9 cellular contexts compared by ENCODE assay signal in the genomic region with DNA sequence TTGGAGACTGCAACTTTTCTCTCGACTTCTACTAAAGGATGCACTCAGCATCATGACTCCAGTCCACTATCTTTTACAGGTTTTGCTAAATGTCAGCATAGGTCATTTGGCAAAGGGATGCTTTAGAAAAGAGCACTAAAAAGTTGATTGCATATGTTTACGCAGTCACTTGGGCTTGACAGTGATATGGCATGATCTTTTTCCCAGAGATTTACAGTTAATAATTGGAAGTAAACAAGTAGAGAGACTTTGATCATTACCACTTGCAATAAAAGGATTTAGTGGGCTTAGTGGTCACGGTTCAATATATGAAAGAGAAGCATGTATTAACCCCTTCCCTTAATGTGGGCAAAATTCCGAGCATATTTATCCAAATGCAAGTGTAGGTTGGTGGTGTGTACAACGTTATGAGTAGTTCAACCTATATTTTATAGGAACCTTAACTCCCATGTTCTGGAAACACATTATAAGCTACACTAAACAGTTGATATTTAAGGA. TPM values are rescaled to one million over a fixed set of nuclear protein-coding genes. Genes with fewer than 3 reads are reported as not detected.
DNase-seq lines count a peak whose midpoint lies in the region; ATAC-seq and TF ChIP-seq lines count a peak whose summit lies in the region.
"Had no signal": no experiment of that assay in that cellular context is flagged by ENCODE, and none has a peak within 500 bp of the region (broad histone marks: within the 10 kb centered on the region; RNA-seq: fewer than 3 reads in every experiment).

No MANE protein-coding gene starts in this region.

- peak overlapping the region; percentile 82 for H3K4me3 Mint-ChIP-seq in MCF 10A (ENCODE audit: unreplicated experiment)

- H3K27me3 Mint-ChIP-seq in MCF 10A (ENCODE audit: insufficient read depth, unreplicated experiment): peaks cover 11% of the 10 kb centered on the region

- intact Hi-C loops in left cardiac atrium (cut with DNase I): no loop called here
- intact Hi-C loops in MCF 10A (cut with micrococcal nuclease): loop anchor here (10.0 kb wide), 2 partner anchors 262 to 392 kb away; a partner anchor contains a TSS
- intact Hi-C loops in aorta (cut with DNase I): loop anchor here (5.0 to 10.0 kb wide), 6 partner anchors 95 to 828 kb away; a partner anchor contains a TSS

- TSS peak; percentile 7 for BruUV-seq in MCF 10A (replicated peaks; lab: Mats Ljungman, UMichigan)

- DNase-seq in right atrium auricular region (ENCODE audit: low spot score) (no peak), left cardiac atrium (no peak), MCF 10A (ENCODE audit: unreplicated experiment) (no peak), aorta (no peak), AG20443 (ENCODE audit: low spot score) (no peak)
- DNase-seq in stimulated activated CD4-positive, alpha-beta T cell treated with anti-CD3 and anti-CD28 coated beads, Interleukin-2, amount 100 ng/mL, for 24 hours: no peak
- DNase-seq: NCI-H187 treated with DMSO at 0.1 percent for 48 hours had no signal

- H3K4me1 ChIP-seq in right atrium auricular region (peaks cover 0 to 51% of the 10 kb centered on the region in 2 donors), mononuclear cell (ENCODE audit: insufficient read depth, low read length) (peaks cover 39% of the 10 kb centered on the region), aorta (ENCODE audit: control insufficient read depth in 1 of 2, insufficient read depth in 2 of 2, low read length in 2 of 2) (peaks cover 2 to 3% of the 10 kb centered on the region in 2 donors)

- ATAC-seq in left cardiac atrium (no peak), aorta (ENCODE audit: low FRiP score) (no peak), HG03442 (IDR thresholded peaks at IDR 0.05; ENCODE audit: unreplicated experiment) (no peak)

- CTCF ChIA-PET in MCF 10A (lab: Yijun Ruan, JAX): interaction anchor here (0.6 to 0.8 kb wide), 4 partner anchors 17 to 657 kb away, joined by 3 to 4 read pairs (median 4); no protein-coding TSS in a partner anchor

- no peaks in the 10 kb centered on the region for H3K9me3 Mint-ChIP-seq in MCF 10A (ENCODE audit: unreplicated experiment)

- 76 to 78% methylated on average over 5 of the region's 5 CpGs for WGBS in aorta, 2 donors

- H3K9me3 ChIP-seq in right atrium auricular region (no peaks in the 10 kb centered on the region), mononuclear cell (ENCODE audit: low read depth, low read length) (no peaks in the 10 kb centered on the region), aorta (ENCODE audit: control insufficient read depth, low read length) (no peaks in the 10 kb centered on the region)

- H3K4me3 ChIP-seq in right atrium auricular region (peak overlapping the region; percentile 64 to 71), mononuclear cell (ENCODE audit: low read length) (peak overlapping the region; percentile 42), aorta (ENCODE audit: low read length in 2 of 2) (peak overlapping the region; percentile 64 to 93)

- POLR2A ChIA-PET in MCF 10A (lab: Yijun Ruan, JAX): interaction anchor here (0.6 to 7.3 kb wide), 12 partner anchors 8 to 827 kb away, joined by 3 to 47 read pairs (median 4); a partner anchor contains a TSS

- H3K27ac Mint-ChIP-seq in MCF 10A (ENCODE audit: low read depth, unreplicated experiment): peak overlapping the region; percentile 84

- H3K36me3 Mint-ChIP-seq in MCF 10A (ENCODE audit: insufficient read depth, unreplicated experiment): peaks cover 19% of the 10 kb centered on the region

- peaks cover 40% of the 10 kb centered on the region for H3K4me1 Mint-ChIP-seq in MCF 10A (ENCODE audit: insufficient read depth, unreplicated experiment)

- TF ChIP-seq CTCF in right atrium auricular region (IDR thresholded peaks at IDR 0.05) (no peak), MCF 10A (IDR thresholded peaks at IDR 0.05; ENCODE audit: unreplicated experiment) (no peak)

- H3K36me3 ChIP-seq in right atrium auricular region (no peaks in the 10 kb centered on the region), aorta (ENCODE audit: control insufficient read depth in 1 of 2, insufficient read depth in 2 of 2, low read length in 1 of 2) (no peaks in the 10 kb centered on the region)

- H3K27ac ChIP-seq in right atrium auricular region (no peak overlapping the region), aorta (ENCODE audit: low read depth in 1 of 2, low read length in 2 of 2) (no peak overlapping the region)

- H3K27me3 ChIP-seq in right atrium auricular region (peaks cover 0 to 4% of the 10 kb centered on the region in 2 donors), mononuclear cell (ENCODE audit: insufficient read depth, low read length) (peaks cover 41% of the 10 kb centered on the region), aorta (ENCODE audit: control insufficient read depth in 1 of 2, insufficient read depth in 2 of 2, low read length in 1 of 2) (no peaks in the 10 kb centered on the region)

RNA-seq across cellular contexts. Expression of a gene that starts 1.8 kb away (rescaled TPM):
- total RNA-seq in right atrium auricular region (10 to 100 TPM; 34.7 to 40.7 TPM), left cardiac atrium (10 to 100 TPM; 39.9 to 40.5 TPM), MCF 10A (2022) (78.0 and 80.1 TPM in 2 replicates), mononuclear cell (67.4 TPM), aorta (10 to 100 TPM; 54.8 to 55.9 TPM)
- 10 to 100 TPM; 40.8 to 61.4 TPM for polyA plus RNA-seq in aorta

RNA-seq across cellular contexts. Expression of a gene that starts 6.5 kb away (rescaled TPM):
- total RNA-seq in right atrium auricular region: 100 to 1,000 TPM in 1 of 2 donors, 10 to 100 TPM in 1; 28.5 to 141 TPM
- 10 to 100 TPM; 73.5 to 74.8 TPM for total RNA-seq in left cardiac atrium
- total RNA-seq in MCF 10A (2022): 69.4 and 73.4 TPM in 2 replicates
- 21.5 TPM for total RNA-seq in mononuclear cell
- total RNA-seq in aorta: 10 to 100 TPM; 38.9 to 43.7 TPM
- 10 to 100 TPM; 60.5 to 75.8 TPM for polyA plus RNA-seq in aorta

RNA-seq across cellular contexts. Expression of a gene that starts 22.6 kb away (rescaled TPM):
- not detected for total RNA-seq in right atrium auricular region
- total RNA-seq in left cardiac atrium: not detected
- not detected in 2 replicates for total RNA-seq in MCF 10A (2022)
- not detected for total RNA-seq in mononuclear cell
- under 1 TPM in 1 of 2 donors, not detected in 1; 0.36 TPM for total RNA-seq in aorta
- not detected for polyA plus RNA-seq in aorta

Comparison
In these comparisons a context has a peak if more than half of its experiments do, and no peak if none do; other contexts are left out.
1. intact Hi-C loops: an anchor here in MCF 10A (10.0 kb wide) and aorta (5.0 to 10.0 kb wide); none called in left cardiac atrium.